14 cellular contexts compared by ENCODE assay signal in the genomic region with DNA sequence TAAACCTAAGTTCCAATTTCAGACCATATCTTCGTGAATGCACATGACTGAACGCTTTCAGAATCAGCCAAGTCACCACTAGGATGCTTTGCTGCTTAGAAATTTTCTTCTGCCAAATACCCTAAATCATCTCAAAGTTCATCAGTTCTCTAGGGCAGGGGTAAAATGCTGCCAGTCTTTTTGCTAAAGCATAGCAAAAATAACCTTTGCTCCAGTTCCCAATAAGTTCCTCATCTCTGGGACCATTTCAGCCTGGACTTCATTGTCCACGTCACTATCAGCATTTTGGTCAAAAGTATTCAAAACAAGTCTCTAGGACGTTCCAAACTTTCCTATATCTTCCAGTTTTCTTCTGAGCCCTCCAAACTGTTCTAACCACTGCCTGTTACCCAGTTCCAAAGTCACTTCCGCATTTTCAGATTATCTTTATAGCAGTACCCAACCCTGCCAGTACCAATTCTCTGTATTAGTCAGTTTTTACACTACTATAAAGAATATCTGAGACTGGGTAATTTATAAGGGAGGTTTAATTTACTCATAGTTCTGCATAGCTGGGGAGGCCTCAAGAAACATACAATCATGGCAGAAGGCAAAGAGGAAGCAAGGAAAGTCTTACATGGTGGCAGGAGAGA.
DNase-seq lines count a peak whose midpoint lies in the region; ATAC-seq and TF ChIP-seq lines count a peak whose summit lies in the region.
"Had no signal": no experiment of that assay in that cellular context is flagged by ENCODE, and none has a peak within 500 bp of the region (broad histone marks: within the 10 kb centered on the region; RNA-seq: fewer than 3 reads in every experiment).

No MANE protein-coding gene starts in this region.

- H3K27ac ChIP-seq in OCI-LY7 (ENCODE audit: low read depth, low read length, poor library complexity, severe bottlenecking) (no peak overlapping the region), foreskin keratinocyte (no peak overlapping the region)
- H3K27ac ChIP-seq: SJSA1 had no signal

- intact Hi-C loops in activated naive CD4-positive, alpha-beta T cell treated with anti-CD3 and anti-CD28 coated beads for 36 hours (cut with micrococcal nuclease) = no loop called here
- intact Hi-C loops in OCI-LY7 (cut with micrococcal nuclease; ENCODE audit: unreplicated experiment) = no loop called here

- TF ChIP-seq CTCF in OCI-LY7 (conservative IDR thresholded peaks at IDR 0.05; ENCODE audit: low read length) (no peak), foreskin keratinocyte (conservative IDR thresholded peaks at IDR 0.05) (no peak)

- BruUV-seq in OCI-LY7 (replicated peaks; lab: Mats Ljungman, UMichigan) = TSS peak; percentile 18

- H3K4me3 ChIP-seq in OCI-LY7 (ENCODE audit: low read depth, low read length, poor library complexity, severe bottlenecking) = no peak overlapping the region
- H3K4me3 ChIP-seq: SJSA1 had no signal

- H3K9me3 ChIP-seq in OCI-LY7 (ENCODE audit: low read length) = peaks cover 57% of the 10 kb centered on the region
- H3K9me3 ChIP-seq: SJSA1 had no signal

- no peak for DNase-seq in activated naive CD4-positive, alpha-beta T cell treated with anti-CD3 and anti-CD28 coated beads for 36 hours
- DNase-seq in OCI-LY7 (ENCODE audit: low spot score) (no peak), immature natural killer cell (no peak), NCI-H226 (no peak), midbrain (lab: John Stamatoyannopoulos, UW) (no peak), foreskin keratinocyte (no peak)
- DNase-seq: H7, NCI-H1436, NCI-H2029 treated with DMSO at 0.1 percent for 48 hours, NCI-H2171 treated with DMSO at 0.1 percent for 48 hours, NCI-H748 treated with DMSO at 0.1 percent for 48 hours had no signal

- no peaks in the 10 kb centered on the region for H4K20me1 ChIP-seq in OCI-LY7 (ENCODE audit: insufficient read depth, low read length)

- peaks cover 62% of the 10 kb centered on the region for H3K4me1 Mint-ChIP-seq in activated naive CD4-positive, alpha-beta T cell treated with anti-CD3 and anti-CD28 coated beads, Interleukin-2, amount 50 U/mL, for 24 hours
- H3K4me1 Mint-ChIP-seq in activated naive CD4-positive, alpha-beta T cell treated with anti-CD3 and anti-CD28 coated beads for 36 hours (ENCODE audit: low read depth) = peaks cover 47% of the 10 kb centered on the region
- peaks cover 68 to 83% of the 10 kb centered on the region in 2 donors for H3K4me1 Mint-ChIP-seq in immature natural killer cell

- no peak for ATAC-seq in foreskin keratinocyte

- H3K9me3 Mint-ChIP-seq in activated naive CD4-positive, alpha-beta T cell treated with anti-CD3 and anti-CD28 coated beads, Interleukin-2, amount 50 U/mL, for 24 hours = no peaks in the 10 kb centered on the region
- H3K9me3 Mint-ChIP-seq in activated naive CD4-positive, alpha-beta T cell treated with anti-CD3 and anti-CD28 coated beads for 36 hours = peaks cover 25% of the 10 kb centered on the region
- H3K9me3 Mint-ChIP-seq in immature natural killer cell = no peaks in the 10 kb centered on the region

- peak overlapping the region; percentile 82 for H3K27ac Mint-ChIP-seq in activated naive CD4-positive, alpha-beta T cell treated with anti-CD3 and anti-CD28 coated beads, Interleukin-2, amount 50 U/mL, for 24 hours
- no peak overlapping the region for H3K27ac Mint-ChIP-seq in activated naive CD4-positive, alpha-beta T cell treated with anti-CD3 and anti-CD28 coated beads for 36 hours
- H3K27ac Mint-ChIP-seq in immature natural killer cell = peak overlapping the region in 5 of 6 donors; percentile 30 to 62 (median 33)

- no peak overlapping the region for H3K4me3 Mint-ChIP-seq in activated naive CD4-positive, alpha-beta T cell treated with anti-CD3 and anti-CD28 coated beads, Interleukin-2, amount 50 U/mL, for 24 hours
- no peak overlapping the region for H3K4me3 Mint-ChIP-seq in activated naive CD4-positive, alpha-beta T cell treated with anti-CD3 and anti-CD28 coated beads for 36 hours
- peak overlapping the region in 4 of 5 donors; percentile 1 to 57 (median 14) for H3K4me3 Mint-ChIP-seq in immature natural killer cell
- H3K4me3 Mint-ChIP-seq: CD14-positive monocyte had no signal

- CTCF ChIA-PET in activated naive CD4-positive, alpha-beta T cell treated with anti-CD3 and anti-CD28 coated beads for 36 hours (lab: Charles Lee) = no interaction called here
- CTCF ChIA-PET in OCI-LY7 (lab: Charles Lee; ENCODE audit: unreplicated experiment) = no interaction called here

- no peaks in the 10 kb centered on the region for H3K27me3 Mint-ChIP-seq in activated naive CD4-positive, alpha-beta T cell treated with anti-CD3 and anti-CD28 coated beads, Interleukin-2, amount 50 U/mL, for 24 hours
- no peaks in the 10 kb centered on the region for H3K27me3 Mint-ChIP-seq in activated naive CD4-positive, alpha-beta T cell treated with anti-CD3 and anti-CD28 coated beads for 36 hours (ENCODE audit: low read depth)
- H3K27me3 Mint-ChIP-seq in immature natural killer cell (ENCODE audit: low read depth in 3 of 3) = no peaks in the 10 kb centered on the region

- no peak overlapping the region for H3K4me2 ChIP-seq in OCI-LY7 (ENCODE audit: low read length)

- no peak overlapping the region for H2AFZ ChIP-seq in OCI-LY7 (ENCODE audit: low read length)

- peaks cover 66% of the 10 kb centered on the region for H3K79me2 ChIP-seq in OCI-LY7 (ENCODE audit: insufficient read depth, low read depth, low read length)

- H3K36me3 Mint-ChIP-seq in activated naive CD4-positive, alpha-beta T cell treated with anti-CD3 and anti-CD28 coated beads, Interleukin-2, amount 50 U/mL, for 24 hours = peaks cover 25% of the 10 kb centered on the region
- H3K36me3 Mint-ChIP-seq in activated naive CD4-positive, alpha-beta T cell treated with anti-CD3 and anti-CD28 coated beads for 36 hours (ENCODE audit: low read depth) = peaks cover 26% of the 10 kb centered on the region
- H3K36me3 Mint-ChIP-seq in immature natural killer cell = peaks cover 0 to 6% (median 1%) of the 10 kb centered on the region in 3 donors

- POLR2A ChIA-PET in OCI-LY7 (lab: Charles Lee) = no interaction called here

- no peaks in the 10 kb centered on the region for H3K9me2 ChIP-seq in OCI-LY7 (ENCODE audit: insufficient read depth, low read length)

- no peaks in the 10 kb centered on the region for H3K27me3 ChIP-seq in foreskin keratinocyte
- H3K27me3 ChIP-seq: SJSA1 had no signal

- H3K4me1 ChIP-seq in OCI-LY7 (ENCODE audit: insufficient read depth, low read length, poor library complexity, severe bottlenecking) = peaks cover 7% of the 10 kb centered on the region
- peaks cover 14% of the 10 kb centered on the region for H3K4me1 ChIP-seq in foreskin keratinocyte

- H3K36me3 ChIP-seq in OCI-LY7 (ENCODE audit: insufficient read depth, low read length) = peaks cover 75% of the 10 kb centered on the region

Comparison
In these comparisons a context has a peak if more than half of its experiments do, and no peak if none do; other contexts are left out.
1. H3K4me3 Mint-ChIP-seq: peak in immature natural killer cell (4 of 5); none in activated naive CD4-positive, alpha-beta T cell treated with anti-CD3 and anti-CD28 coated beads, Interleukin-2, amount 50 U/mL, for 24 hours (single experiment) and activated naive CD4-positive, alpha-beta T cell treated with anti-CD3 and anti-CD28 coated beads for 36 hours (single experiment).